Comparison of ENCODE assay signal across 34 cellular contexts in genomic region chr16:69344171-69344570, GRCh38. TPM values are rescaled to one million over a fixed set of nuclear protein-coding genes. Genes with fewer than 3 reads are reported as not detected.
"Had no signal": no experiment of that assay in that cellular context is flagged by ENCODE, and none has a peak within 500 bp of the region (broad histone marks: within the 10 kb centered on the region; RNA-seq: fewer than 3 reads in every experiment).

No MANE protein-coding gene starts in this region.

- H3K27ac ChIP-seq: body of pancreas, breast epithelium, Peyer's patch, VCaP had no signal

- H3K36me3 ChIP-seq: breast epithelium had no signal

- H3K9me3 ChIP-seq: body of pancreas, breast epithelium, MG63, Peyer's patch had no signal

- ATAC-seq: body of pancreas, PC-3 had no signal

- H3K4me3 ChIP-seq: body of pancreas, breast epithelium, MG63, Peyer's patch had no signal

- DNase-seq: activated B cell treated with CpG ODN at 0.5 μM for 24 hours; activated CD4-positive, alpha-beta memory T cell treated with anti-CD3 and anti-CD28 coated beads for 36 hours; activated CD4-positive, alpha-beta T cell treated with anti-CD3 and anti-CD28 coated beads for 4 hours; activated CD4-positive, alpha-beta T cell treated with anti-CD3 and anti-CD28 coated beads, Interleukin-2, amount 50 U/mL, for 1 hour; activated CD4-positive, CD25-positive, alpha-beta regulatory T cell treated with anti-CD3 and anti-CD28 coated beads, Interleukin-2, amount 50 U/mL, for 72 hours; activated CD8-positive, alpha-beta memory T cell treated with anti-CD3 and anti-CD28 coated beads, Interleukin-2, amount 50 U/mL, for 4 hours; activated gamma-delta T cell; activated naive CD4-positive, alpha-beta T cell treated with Interleukin-2 at 50 U/mL for 16 hours; activated naive CD8-positive, alpha-beta T cell treated with anti-CD3 and anti-CD28 coated beads, Interleukin-2, amount 10 ng/mL, durations not matched to agents 7 days and 5 days; activated T-cell treated with anti-CD3 and anti-CD28 coated beads for 4 hours; amygdala; body of pancreas; Kasumi-1; KG1; MG63; NCI-H1048; NCI-H1105 treated with DMSO at 0.1 percent for 48 hours; NCI-H1436; NCI-H1694; NCI-H1930; NCI-H2081 treated with DMSO at 0.1 percent for 48 hours; NCI-H226; NCI-H524 treated with DMSO at 0.1 percent for 48 hours; PC-3; Peyer's patch; RPMI8226; SIG-M5; SW 1271; T-helper 1 cell; T-helper 2 cell; T-helper 9 cell had no signal

- H3K27me3 ChIP-seq: body of pancreas, breast epithelium, MG63, Peyer's patch had no signal

RNA-seq across cellular contexts. Expression of gene TMED6, which starts 7.4 kb away (rescaled TPM):
- total RNA-seq: PC-3, SK-MEL-5 had no signal
